Comparison of ENCODE assay signal across 9 cellular contexts in the genomic region with DNA sequence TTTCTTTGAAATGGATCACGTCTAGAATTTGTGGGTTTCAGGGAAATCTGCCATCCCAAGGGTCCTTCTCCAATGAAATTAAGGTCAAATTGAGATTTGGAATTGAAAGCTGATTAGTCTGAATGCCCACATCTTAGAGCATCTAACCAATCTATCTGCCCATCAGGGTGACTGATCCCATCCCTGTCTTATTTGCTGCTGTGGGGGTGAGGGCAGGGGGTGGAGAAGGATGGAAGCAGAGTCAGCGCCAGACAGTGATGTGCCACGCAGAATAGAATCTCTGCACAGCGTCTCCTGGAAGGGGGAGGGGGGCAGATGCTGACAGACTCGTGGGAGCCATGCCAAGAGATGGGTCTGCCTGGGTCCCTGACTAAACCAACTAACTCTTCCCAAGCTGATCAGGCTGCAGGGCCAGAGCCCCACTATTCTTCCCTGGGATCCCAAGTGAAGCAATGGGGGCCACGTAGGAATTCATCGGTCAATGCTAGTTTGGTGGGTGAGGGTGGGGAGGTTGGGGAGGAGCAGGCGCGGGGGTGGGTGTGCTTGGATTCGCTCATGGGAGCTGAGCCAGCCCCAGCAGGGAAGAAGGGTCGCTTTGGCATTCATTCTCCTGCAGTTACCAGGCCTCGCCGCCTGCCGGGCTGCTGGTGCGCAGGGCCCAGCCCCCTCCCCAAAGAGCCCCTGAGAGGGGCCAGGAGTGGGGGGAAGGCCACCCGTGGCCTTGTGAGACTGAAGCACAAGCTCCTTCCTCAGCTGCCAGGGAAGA. TPM values are rescaled to one million over a fixed set of nuclear protein-coding genes. Genes with fewer than 3 reads are reported as not detected.
A peak's percentile ranks its signal among the peaks of the same experiment; 100 is the strongest.
DNase-seq lines count a peak whose midpoint lies in the region; ATAC-seq, FAIRE-seq and TF ChIP-seq lines count a peak whose summit lies in the region.
"Had no signal": no experiment of that assay in that cellular context is flagged by ENCODE, and none has a peak within 500 bp of the region (broad histone marks: within the 10 kb centered on the region; RNA-seq: fewer than 3 reads in every experiment).

No MANE protein-coding gene starts in this region.

- H3K4me1 ChIP-seq in SJSA1 (replicated peaks), result peaks cover 54% of the 10 kb centered on the region
- H3K4me1 ChIP-seq in thyroid gland, result peaks cover 10 to 30% of the 10 kb centered on the region in 2 donors

- DNase-seq in NCI-H1436 (lab: John Stamatoyannopoulos, UW) (peak; percentile 97), NCI-H1436 treated with DMSO at 0.1 percent for 48 hours (lab: John Stamatoyannopoulos, UW) (no peak), SJSA1 (ENCODE audit: low read depth in 1 of 2, low spot score in 2 of 2) (no peak), iPS-NIHi11 (ENCODE audit: low spot score) (peak; percentile 43), thyroid gland (no peak), frontal cortex (ENCODE audit: low spot score in 2 of 2) (no peak), KG1 (lab: John Stamatoyannopoulos, UW) (no peak)
- DNase-seq: stimulated activated CD4-positive, alpha-beta T cell treated with anti-CD3 and anti-CD28 coated beads, Interleukin-4, amount 100 ng/mL, for 24 hours had no signal

- H3K9me3 ChIP-seq in SJSA1 (replicated peaks), result no peaks in the 10 kb centered on the region
- H3K9me3 ChIP-seq in thyroid gland, result no peaks in the 10 kb centered on the region

- TF ChIP-seq CTCF in thyroid gland (IDR thresholded peaks at IDR 0.05), result no peak

- H3K27ac ChIP-seq in SJSA1 (peak overlapping the region; percentile 94), thyroid gland (peak overlapping the region; percentile 67 to 86 (median 81))

- no peak for TF ChIP-seq POLR2A in thyroid gland (IDR thresholded peaks at IDR 0.05)

- no peaks in the 10 kb centered on the region for H3K36me3 ChIP-seq in SJSA1
- H3K36me3 ChIP-seq in thyroid gland, result no peaks in the 10 kb centered on the region

- intact Hi-C loops in thyroid gland (cut with DNase I), result no loop called here

- H3K4me3 ChIP-seq in SJSA1, result no peak overlapping the region
- H3K4me3 ChIP-seq in thyroid gland (replicated peaks in 1 of 3), result no peak overlapping the region

- 79 to 80% methylated on average over 16 of the region's 16 CpGs for WGBS in thyroid gland, 2 donors

- H3K27me3 ChIP-seq in SJSA1 (replicated peaks) (no peaks in the 10 kb centered on the region), thyroid gland (no peaks in the 10 kb centered on the region)

- no peak for FAIRE-seq in frontal cortex (lab: Jason Lieb, UNC)

- no peak for ATAC-seq in HG02938 (IDR thresholded peaks at IDR 0.05; ENCODE audit: unreplicated experiment)

RNA-seq across cellular contexts. Expression of gene CDK5RAP3, which starts 32.2 kb away (rescaled TPM):
- 89.5 and 94.9 TPM in 2 replicates for total RNA-seq in SJSA1 (2014; rRNA removed; shearing (Covaris generic))
- total RNA-seq in thyroid gland, result 100 to 1,000 TPM; 165 to 221 (median 193) TPM
- 53.8 TPM for total RNA-seq in frontal cortex

RNA-seq across cellular contexts. Expression of gene COPZ2, which starts 34.5 kb away (rescaled TPM):
- total RNA-seq in SJSA1 (2014; rRNA removed; shearing (Covaris generic)), result 21.1 and 45.2 TPM in 2 replicates
- total RNA-seq in thyroid gland (10 to 100 TPM; 19.3 to 55.8 (median 45.2) TPM), frontal cortex (3.3 TPM)

RNA-seq across cellular contexts. Expression of gene NFE2L1, which starts 45.1 kb away (rescaled TPM):
- 61.8 and 200 TPM in 2 replicates for total RNA-seq in SJSA1 (2014; rRNA removed; shearing (Covaris generic))
- total RNA-seq in thyroid gland (100 to 1,000 TPM; 123 to 168 (median 131) TPM), frontal cortex (22.4 TPM)

RNA-seq across cellular contexts. Expression of gene PRR15L, which starts 45.4 kb away (rescaled TPM):
- total RNA-seq in SJSA1 (2014; rRNA removed; shearing (Covaris generic)), result not detected in 2 replicates
- total RNA-seq in thyroid gland, result 100 to 1,000 TPM in 3 of 4 donors, 10 to 100 TPM in 1; 63.6 to 150 (median 127) TPM
- total RNA-seq in frontal cortex, result not detected

Comparison
In these comparisons a context has a peak if more than half of its experiments do, and no peak if none do; other contexts are left out.
1. DNase-seq: peak in NCI-H1436 (single experiment) and iPS-NIHi11 (single experiment); none in NCI-H1436 treated with DMSO at 0.1 percent for 48 hours (single experiment), SJSA1 (0 of 2), thyroid gland (0 of 2), frontal cortex (0 of 2) and KG1 (single experiment).